Comparison of ENCODE assay signal across 8 cellular contexts in genomic region chr1:23751050-23751814, GRCh38. TPM values are rescaled to one million over a fixed set of nuclear protein-coding genes. Genes with fewer than 3 reads are reported as not detected.
DNase-seq lines count a peak whose midpoint lies in the region; ATAC-seq and TF ChIP-seq lines count a peak whose summit lies in the region.

No MANE protein-coding gene starts in this region.

- ATAC-seq in lung (ENCODE audit: insufficient read depth, low FRiP score) (no peak), GM18870 (IDR thresholded peaks at IDR 0.05; ENCODE audit: unreplicated experiment) (no peak)

- 65 to 78% methylated on average over 11 of the region's 11 CpGs for WGBS in lung, 2 donors

- peak; percentile 48 to 69 for DNase-seq in NCI-H2081 (lab: John Stamatoyannopoulos, UW)
- no peak for DNase-seq in NCI-H2081 treated with DMSO at 0.1 percent for 48 hours (lab: John Stamatoyannopoulos, UW)
- DNase-seq in SW480 (ENCODE audit: low spot score) = peak; percentile 37
- DNase-seq in cardiac fibroblast (ENCODE audit: low read depth in 2 of 2) = peak; percentile 73 to 80
- peak; percentile 47 for DNase-seq in lung (ENCODE audit: low spot score)
- DNase-seq in coronary artery (ENCODE audit: low spot score) = no peak

- H3K4me3 ChIP-seq in cardiac fibroblast (replicated peaks in 1 of 2; ENCODE audit: low read depth in 2 of 2, low read length in 2 of 2) = no peak overlapping the region
- no peak overlapping the region for H3K4me3 ChIP-seq in lung
- H3K4me3 ChIP-seq in coronary artery = no peak overlapping the region

- no peak for TF ChIP-seq EP300 in Ishikawa (IDR thresholded peaks at IDR 0.05; ENCODE audit: borderline replicate concordance)

- H3K27ac ChIP-seq in lung (ENCODE audit: low read depth in 1 of 2, low read length in 1 of 2) (no peak overlapping the region), coronary artery (no peak overlapping the region)

- peaks cover 44 to 50% of the 10 kb centered on the region in 2 donors for H3K36me3 ChIP-seq in lung (ENCODE audit: control insufficient read depth in 2 of 2, insufficient read depth in 2 of 2, low read length in 2 of 2)

- TF ChIP-seq CTCF in cardiac fibroblast (IDR thresholded peaks at IDR 0.05; ENCODE audit: low read depth, low read length) (peak; percentile 78), lung (IDR thresholded peaks at IDR 0.05; ENCODE audit: control extremely low read depth, extremely low read depth) (no peak), coronary artery (IDR thresholded peaks at IDR 0.05) (no peak)

- no peaks in the 10 kb centered on the region for H3K9me3 ChIP-seq in lung (ENCODE audit: control insufficient read depth in 2 of 2, insufficient read depth in 1 of 2, low read length in 1 of 2)

- TF ChIP-seq RAD21 in Ishikawa (IDR thresholded peaks at IDR 0.05; ENCODE audit: low read depth) = peak; percentile 54

- no peaks in the 10 kb centered on the region for H3K27me3 ChIP-seq in lung (ENCODE audit: control insufficient read depth, insufficient read depth)

- H3K4me1 ChIP-seq in lung (ENCODE audit: control insufficient read depth in 2 of 2, insufficient read depth in 2 of 2, low read length in 2 of 2) = no peaks in the 10 kb centered on the region

TF ChIP-seq in Ishikawa, 13 proteins besides CTCF, POLR2A, EP300 and RAD21:
- TF ChIP-seq FOXM1 (IDR thresholded peaks at IDR 0.05; ENCODE audit: borderline replicate concordance, low read depth) (no peak), YY1 (IDR thresholded peaks at IDR 0.05; ENCODE audit: low read depth) (no peak), MAX (IDR thresholded peaks at IDR 0.05) (no peak), EGR1 (IDR thresholded peaks at IDR 0.05) (no peak), USF1 (IDR thresholded peaks at IDR 0.05) (no peak), CEBPB (IDR thresholded peaks at IDR 0.05) (no peak), ZBTB7A (IDR thresholded peaks at IDR 0.05; ENCODE audit: low read depth) (no peak), REST (IDR thresholded peaks at IDR 0.05; ENCODE audit: low read depth) (no peak), NFIC (IDR thresholded peaks at IDR 0.05) (no peak), TEAD4 (IDR thresholded peaks at IDR 0.05) (no peak), TAF1 (IDR thresholded peaks at IDR 0.05; ENCODE audit: low read depth) (no peak), CREB1 (IDR thresholded peaks at IDR 0.05; ENCODE audit: low read depth) (no peak), TCF12 (IDR thresholded peaks at IDR 0.05; ENCODE audit: low read depth) (no peak)
TF ChIP-seq in Ishikawa: peak in this region for 0.

RNA-seq across cellular contexts. Expression of gene ELOA, which starts 8.0 kb away (rescaled TPM):
- total RNA-seq in lung = 10 to 100 TPM; 36.2 to 65.0 TPM
- 10 to 100 TPM; 24.0 to 27.3 TPM for polyA plus RNA-seq in lung

RNA-seq across cellular contexts. Expression of gene PITHD1, which starts 27.0 kb away (rescaled TPM):
- total RNA-seq in lung = 10 to 100 TPM; 44.7 to 55.7 TPM
- 10 to 100 TPM; 39.2 to 50.0 TPM for polyA plus RNA-seq in lung

RNA-seq across cellular contexts. Expression of gene LYPLA2, which starts 39.7 kb away (rescaled TPM):
- total RNA-seq in lung = 10 to 100 TPM; 30.9 to 66.8 TPM
- 10 to 100 TPM; 67.1 to 83.1 TPM for polyA plus RNA-seq in lung

RNA-seq across cellular contexts. Expression of gene GALE, which starts 49.3 kb away (rescaled TPM):
- total RNA-seq in lung = 10 to 100 TPM; 21.4 to 83.9 TPM
- polyA plus RNA-seq in lung = 100 to 1,000 TPM in 1 of 2 donors, 10 to 100 TPM in 1; 76.0 to 146 TPM

RNA-seq across cellular contexts. Expression of gene RPL11, which starts 59.6 kb away (rescaled TPM):
- 1,000 to 10,000 TPM in 1 of 2 donors, 100 to 1,000 TPM in 1; 775 to 1,368 TPM for total RNA-seq in lung
- 1,000 to 10,000 TPM; 1,517 to 3,087 TPM for polyA plus RNA-seq in lung

Comparison
In these comparisons a context has a peak if more than half of its experiments do, and no peak if none do; other contexts are left out.
1. DNase-seq: peak in NCI-H2081 (2 of 2), SW480 (single experiment), cardiac fibroblast (2 of 2) and lung (single experiment); none in NCI-H2081 treated with DMSO at 0.1 percent for 48 hours (single experiment) and coronary artery (single experiment).